20 cellular contexts compared by ENCODE assay signal in the genomic region with DNA sequence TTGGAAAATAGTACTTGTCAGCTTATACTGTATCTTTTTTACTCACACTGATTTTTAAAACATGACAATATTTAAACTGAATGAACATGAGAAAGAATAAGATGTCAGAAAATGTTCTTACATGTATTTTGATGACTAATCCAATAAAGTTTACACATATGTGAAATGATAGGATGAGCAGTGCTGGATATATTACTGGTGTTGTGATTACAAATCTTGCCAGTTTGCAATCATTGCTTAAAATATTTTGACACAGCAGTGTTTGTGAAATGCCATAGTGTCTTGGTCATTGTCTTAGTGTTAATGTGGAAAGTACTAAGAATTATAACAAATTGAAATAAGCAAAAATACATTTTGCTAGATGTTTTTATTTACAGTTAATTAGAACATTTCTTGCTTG.
A peak's percentile ranks its signal among the peaks of the same experiment; 100 is the strongest.
DNase-seq lines count a peak whose midpoint lies in the region; ATAC-seq and TF ChIP-seq lines count a peak whose summit lies in the region.
"Had no signal": no experiment of that assay in that cellular context is flagged by ENCODE, and none has a peak within 500 bp of the region (broad histone marks: within the 10 kb centered on the region; RNA-seq: fewer than 3 reads in every experiment).

No MANE protein-coding gene starts in this region.

- DNase-seq in AG10803 (ENCODE audit: low read depth) (peak; percentile 31), HCEC 1CT (peak; percentile 65), mammary epithelial cell (peak; percentile 26), foreskin keratinocyte (peak; percentile 22 to 43), A172 (ENCODE audit: low spot score) (no peak)
- no peak for DNase-seq in activated naive CD8-positive, alpha-beta T cell treated with anti-CD3 and anti-CD28 coated beads, Interleukin-2, amount 50 U/mL, for 24 hours
- DNase-seq: BE2C; CD4-positive, CD25-positive, alpha-beta regulatory T cell; DMS79; HFFc6; NCI-H1105 treated with DMSO at 0.1 percent for 48 hours; NCI-H2029 treated with DMSO at 0.1 percent for 48 hours; NCI-H226; NCI-H524; NCI-H774; NK-92 treated with Interleukin-12 subunit alpha and Interleukin-12 subunit beta, amount 100 ng/mL, for 24 hours; SIG-M5; SK-N-SH had no signal

- H3K4me3 ChIP-seq in AG10803 (ENCODE audit: low read length) (no peak overlapping the region), mammary epithelial cell (replicated peaks in 1 of 3; ENCODE audit: insufficient read depth in 1 of 3, low read depth in 2 of 3, low read length in 3 of 3) (no peak overlapping the region)

- no peaks in the 10 kb centered on the region for H3K27me3 Mint-ChIP-seq in activated naive CD8-positive, alpha-beta T cell treated with anti-CD3 and anti-CD28 coated beads, Interleukin-2, amount 50 U/mL, for 24 hours
- H3K27me3 Mint-ChIP-seq: CD4-positive, CD25-positive, alpha-beta regulatory T cell had no signal

- no peaks in the 10 kb centered on the region for H3K9me3 Mint-ChIP-seq in activated naive CD8-positive, alpha-beta T cell treated with anti-CD3 and anti-CD28 coated beads, Interleukin-2, amount 50 U/mL, for 24 hours
- H3K9me3 Mint-ChIP-seq: HFFc6 had no signal

- intact Hi-C loops in mammary epithelial cell (cut with micrococcal nuclease) = no loop called here

- H3K27ac ChIP-seq in mammary epithelial cell (ENCODE audit: insufficient read depth, low read depth, low read length) (no peak overlapping the region), foreskin keratinocyte (no peak overlapping the region)

- H3K27me3 ChIP-seq in mammary epithelial cell (ENCODE audit: insufficient read depth, low read length) (no peaks in the 10 kb centered on the region), foreskin keratinocyte (no peaks in the 10 kb centered on the region)
- H3K27me3 ChIP-seq: BE2C had no signal

- no peak overlapping the region for H3K27ac Mint-ChIP-seq in activated naive CD8-positive, alpha-beta T cell treated with anti-CD3 and anti-CD28 coated beads, Interleukin-2, amount 50 U/mL, for 24 hours
- H3K27ac Mint-ChIP-seq: CD4-positive, CD25-positive, alpha-beta regulatory T cell; HFFc6 had no signal

- in situ Hi-C loops in mammary epithelial cell (cut with MboI; ENCODE audit: low sequenced_read_pairs in 2 of 2) = no loop called here

- H3K36me3 ChIP-seq in mammary epithelial cell (ENCODE audit: insufficient read depth, low read length) = no peaks in the 10 kb centered on the region
- H3K36me3 ChIP-seq: BE2C had no signal

- CTCF ChIA-PET in mammary epithelial cell (lab: Charles Lee; ENCODE audit: low non-redundant PET) = no interaction called here

- H3K4me1 ChIP-seq in mammary epithelial cell (ENCODE audit: insufficient read depth, low read length) = no peaks in the 10 kb centered on the region
- no peaks in the 10 kb centered on the region for H3K4me1 ChIP-seq in foreskin keratinocyte

- peak; percentile 58 for ATAC-seq in foreskin keratinocyte
- no peak for ATAC-seq in activated naive CD8-positive, alpha-beta T cell treated with anti-CD3 and anti-CD28 coated beads, Interleukin-2, amount 50 U/mL, for 24 hours
- ATAC-seq in GM18867 (IDR thresholded peaks at IDR 0.05; ENCODE audit: unreplicated experiment) = no peak
- no peak for ATAC-seq in GM19395 (IDR thresholded peaks at IDR 0.05; ENCODE audit: unreplicated experiment)

- no peaks in the 10 kb centered on the region for H3K9me3 ChIP-seq in mammary epithelial cell (replicated peaks; ENCODE audit: insufficient read depth, low read length)
- H3K9me3 ChIP-seq: BE2C, SK-N-SH had no signal

- no peak overlapping the region for H3K4me3 Mint-ChIP-seq in activated naive CD8-positive, alpha-beta T cell treated with anti-CD3 and anti-CD28 coated beads, Interleukin-2, amount 50 U/mL, for 24 hours
- H3K4me3 Mint-ChIP-seq: CD4-positive, CD25-positive, alpha-beta regulatory T cell; HFFc6 had no signal

- no TSS peak for BruUV-seq in mammary epithelial cell (replicated peaks; lab: Mats Ljungman, UMichigan)

- dilution Hi-C loops in mammary epithelial cell (cut with HindIII; ENCODE audit: low sequenced_read_pairs) = no loop called here

- H3K79me2 ChIP-seq in mammary epithelial cell (ENCODE audit: insufficient read depth, low read length) = no peaks in the 10 kb centered on the region

- TF ChIP-seq CTCF in AG10803 (conservative IDR thresholded peaks at IDR 0.05; ENCODE audit: low read length) = no peak
- no peak for TF ChIP-seq CTCF in mammary epithelial cell (conservative IDR thresholded peaks at IDR 0.05 in 1 of 2, IDR thresholded peaks at IDR 0.05 in 1 of 2; ENCODE audit: extremely low read depth in 1 of 2, insufficient read depth in 1 of 2, low read depth in 1 of 2, low read length in 2 of 2)
- no peak for TF ChIP-seq CTCF in foreskin keratinocyte (conservative IDR thresholded peaks at IDR 0.05)

- H3K9ac ChIP-seq in mammary epithelial cell (ENCODE audit: insufficient read depth, low read length) = no peak overlapping the region
- H3K9ac ChIP-seq: SK-N-SH had no signal

- H3K36me3 Mint-ChIP-seq in activated naive CD8-positive, alpha-beta T cell treated with anti-CD3 and anti-CD28 coated beads, Interleukin-2, amount 50 U/mL, for 24 hours (ENCODE audit: low read depth) = peaks cover 1% of the 10 kb centered on the region

- H3K4me2 ChIP-seq in mammary epithelial cell (ENCODE audit: insufficient read depth, low read depth, low read length) = no peak overlapping the region
- H3K4me2 ChIP-seq: SK-N-SH had no signal

- H2AFZ ChIP-seq in mammary epithelial cell (ENCODE audit: low read depth, low read length) = no peak overlapping the region

- H3K4me1 Mint-ChIP-seq in activated naive CD8-positive, alpha-beta T cell treated with anti-CD3 and anti-CD28 coated beads, Interleukin-2, amount 50 U/mL, for 24 hours = no peaks in the 10 kb centered on the region

- no peaks in the 10 kb centered on the region for H4K20me1 ChIP-seq in mammary epithelial cell (ENCODE audit: insufficient read depth, low read length)

Comparison
In these comparisons a context has a peak if more than half of its experiments do, and no peak if none do; other contexts are left out.
1. DNase-seq: peak in AG10803 (single experiment), HCEC 1CT (single experiment), mammary epithelial cell (single experiment) and foreskin keratinocyte (2 of 2); none in A172 (single experiment) and activated naive CD8-positive, alpha-beta T cell treated with anti-CD3 and anti-CD28 coated beads, Interleukin-2, amount 50 U/mL, for 24 hours (single experiment).